Comparison of ENCODE assay signal across 17 cellular contexts in genomic region chr6:106874481-106874880, GRCh38.
DNase-seq lines count a peak whose midpoint lies in the region; ATAC-seq and TF ChIP-seq lines count a peak whose summit lies in the region.
"Had no signal": no experiment of that assay in that cellular context is flagged by ENCODE, and none has a peak within 500 bp of the region (broad histone marks: within the 10 kb centered on the region; RNA-seq: fewer than 3 reads in every experiment).

No MANE protein-coding gene starts in this region.

- dilution Hi-C loops in mammary epithelial cell (cut with HindIII; ENCODE audit: low sequenced_read_pairs) = no loop called here

- BruUV-seq in mammary epithelial cell (replicated peaks; lab: Mats Ljungman, UMichigan) (no TSS peak), MCF 10A (replicated peaks; lab: Mats Ljungman, UMichigan) (no TSS peak)

- no peak overlapping the region for H2AFZ ChIP-seq in mammary epithelial cell (ENCODE audit: low read depth, low read length)

- H3K4me1 Mint-ChIP-seq in MCF 10A (ENCODE audit: insufficient read depth, unreplicated experiment) = peaks cover 41% of the 10 kb centered on the region
- H3K4me1 Mint-ChIP-seq: CD14-positive monocyte had no signal

- no peak overlapping the region for H3K27ac ChIP-seq in mammary epithelial cell (ENCODE audit: insufficient read depth, low read depth, low read length)
- H3K27ac ChIP-seq in epithelial cell of prostate = peak overlapping the region; percentile 53
- H3K27ac ChIP-seq: 22Rv1 had no signal

- H3K4me2 ChIP-seq in mammary epithelial cell (ENCODE audit: insufficient read depth, low read depth, low read length) = no peak overlapping the region

- TF ChIP-seq CTCF in mammary epithelial cell (conservative IDR thresholded peaks at IDR 0.05 in 1 of 2, IDR thresholded peaks at IDR 0.05 in 1 of 2; ENCODE audit: extremely low read depth in 1 of 2, insufficient read depth in 1 of 2, low read depth in 1 of 2, low read length in 2 of 2) (no peak), MCF 10A (IDR thresholded peaks at IDR 0.05; ENCODE audit: unreplicated experiment) (no peak)

- in situ Hi-C loops in mammary epithelial cell (cut with MboI; ENCODE audit: low sequenced_read_pairs in 2 of 2) = no loop called here

- H3K4me3 ChIP-seq in mammary epithelial cell (replicated peaks in 1 of 3; ENCODE audit: insufficient read depth in 1 of 3, low read depth in 2 of 3, low read length in 3 of 3) = no peak overlapping the region

- no peak overlapping the region for H3K9ac ChIP-seq in mammary epithelial cell (ENCODE audit: insufficient read depth, low read length)

- peaks cover 6% of the 10 kb centered on the region for H3K36me3 Mint-ChIP-seq in MCF 10A (ENCODE audit: insufficient read depth, unreplicated experiment)
- H3K36me3 Mint-ChIP-seq: CD14-positive monocyte; CD8-positive, alpha-beta T cell had no signal

- peak; percentile 18 for DNase-seq in mammary epithelial cell
- DNase-seq in MCF 10A (ENCODE audit: unreplicated experiment) = no peak
- DNase-seq in epithelial cell of prostate (ENCODE audit: low read depth, low spot score) = no peak
- no peak for DNase-seq in left colon
- no peak for DNase-seq in EL
- DNase-seq in NCI-H345 (lab: John Stamatoyannopoulos, UW) = no peak
- DNase-seq: CD8-positive, alpha-beta T cell; COR-L47; DMS153; DMS79 treated with DMSO at 0.1 percent for 48 hours; GDM1; GOT3; H9 had no signal

- no peaks in the 10 kb centered on the region for H3K27me3 Mint-ChIP-seq in MCF 10A (ENCODE audit: insufficient read depth, unreplicated experiment)

- peaks cover 7% of the 10 kb centered on the region for H3K9me3 Mint-ChIP-seq in MCF 10A (ENCODE audit: unreplicated experiment)

- intact Hi-C loops in mammary epithelial cell (cut with micrococcal nuclease) (loop anchor here (5.0 to 10.0 kb wide), 2 partner anchors 270 to 427 kb away; no protein-coding TSS in a partner anchor), MCF 10A (cut with micrococcal nuclease) (no loop called here), left colon (cut with DNase I, micrococcal nuclease) (no loop called here)

- peak; percentile 83 for ATAC-seq in left colon
- no peak for ATAC-seq in HG02973 (IDR thresholded peaks at IDR 0.05; ENCODE audit: unreplicated experiment)
- ATAC-seq in HG02798 (IDR thresholded peaks at IDR 0.05; ENCODE audit: poor library complexity, unreplicated experiment) = no peak
- ATAC-seq: CD8-positive, alpha-beta T cell had no signal

- peaks cover 6% of the 10 kb centered on the region for H3K79me2 ChIP-seq in mammary epithelial cell (ENCODE audit: insufficient read depth, low read length)

- no peak overlapping the region for H3K4me3 Mint-ChIP-seq in MCF 10A (ENCODE audit: unreplicated experiment)
- H3K4me3 Mint-ChIP-seq: CD14-positive monocyte; CD8-positive, alpha-beta T cell; H9 had no signal

- POLR2A ChIA-PET in MCF 10A (lab: Yijun Ruan, JAX) = no interaction called here

- H4K20me1 ChIP-seq in mammary epithelial cell (ENCODE audit: insufficient read depth, low read length) = no peaks in the 10 kb centered on the region

- no peak overlapping the region for H3K27ac Mint-ChIP-seq in MCF 10A (ENCODE audit: low read depth, unreplicated experiment)
- H3K27ac Mint-ChIP-seq: CD14-positive monocyte; CD8-positive, alpha-beta T cell; H9 had no signal

- H3K36me3 ChIP-seq in mammary epithelial cell (ENCODE audit: insufficient read depth, low read length) = no peaks in the 10 kb centered on the region

- H3K9me3 ChIP-seq in mammary epithelial cell (replicated peaks; ENCODE audit: insufficient read depth, low read length) = no peaks in the 10 kb centered on the region

- CTCF ChIA-PET in mammary epithelial cell (lab: Charles Lee; ENCODE audit: low non-redundant PET) = no interaction called here
- CTCF ChIA-PET in MCF 10A (lab: Yijun Ruan, JAX) = no interaction called here

- peaks cover 35% of the 10 kb centered on the region for H3K4me1 ChIP-seq in mammary epithelial cell (ENCODE audit: insufficient read depth, low read length)

- no peaks in the 10 kb centered on the region for H3K27me3 ChIP-seq in mammary epithelial cell (ENCODE audit: insufficient read depth, low read length)
